13 cellular contexts compared by ENCODE assay signal in genomic region chr2:60303685-60304084, GRCh38.
"Had no signal": no experiment of that assay in that cellular context is flagged by ENCODE, and none has a peak within 500 bp of the region (broad histone marks: within the 10 kb centered on the region; RNA-seq: fewer than 3 reads in every experiment).

No MANE protein-coding gene starts in this region.

- DNase-seq: activated CD4-positive, alpha-beta T cell treated with anti-CD3 and anti-CD28 coated beads for 1 hour; activated CD4-positive, alpha-beta T cell treated with anti-CD3 and anti-CD28 coated beads, Interleukin-2, amount 50 U/mL, for 4 hours; effector CD4-positive, alpha-beta T cell; esophagus squamous epithelium; hippocampal formation; left cardiac atrium; lower lobe of right lung; nucleus accumbens; stimulated activated naive CD4-positive, alpha-beta T cell; WERI-Rb-1 had no signal

- H3K27ac ChIP-seq: esophagus squamous epithelium, lower lobe of right lung, WERI-Rb-1 had no signal

- H3K27me3 Mint-ChIP-seq: activated naive CD8-positive, alpha-beta T cell had no signal

- H3K36me3 Mint-ChIP-seq: activated naive CD8-positive, alpha-beta T cell; mesothelial cell of epicardium had no signal

- H3K36me3 ChIP-seq: esophagus squamous epithelium, lower lobe of right lung, WERI-Rb-1 had no signal

- H3K9me3 Mint-ChIP-seq: mesothelial cell of epicardium, nephron had no signal

- ATAC-seq: left cardiac atrium had no signal

- H3K27me3 ChIP-seq: esophagus squamous epithelium had no signal

- H3K4me3 Mint-ChIP-seq: activated naive CD8-positive, alpha-beta T cell; mesothelial cell of epicardium; nephron had no signal

- H3K4me3 ChIP-seq: esophagus squamous epithelium, lower lobe of right lung had no signal

- H3K27ac Mint-ChIP-seq: activated naive CD8-positive, alpha-beta T cell; mesothelial cell of epicardium; nephron had no signal

- H3K9me3 ChIP-seq: esophagus squamous epithelium, lower lobe of right lung had no signal
